ENCODE assay signal across 8 cellular contexts in the genomic region with DNA sequence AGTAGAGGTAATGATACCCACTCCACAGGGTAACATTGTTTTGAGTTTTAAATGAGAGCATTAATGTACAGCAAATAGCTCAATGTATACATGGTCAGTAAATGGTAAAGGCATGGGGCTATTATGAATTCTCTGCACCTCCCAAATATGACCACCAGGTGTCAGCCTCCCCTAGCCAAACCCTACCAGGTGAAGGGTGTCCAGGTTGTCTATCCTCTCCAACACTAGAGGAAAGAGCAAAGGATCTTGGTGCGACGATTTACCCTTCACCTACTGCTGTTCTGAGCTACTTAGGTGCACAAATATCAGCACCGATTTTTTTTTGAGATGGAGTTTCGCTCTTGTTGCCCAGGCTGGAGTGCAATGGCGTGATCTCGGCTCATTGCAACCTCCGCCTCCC. TPM values are rescaled to one million over a fixed set of nuclear protein-coding genes. Genes with fewer than 3 reads are reported as not detected.
DNase-seq lines count a peak whose midpoint lies in the region; ATAC-seq and FAIRE-seq lines count a peak whose summit lies in the region.

No MANE protein-coding gene starts in this region.

- H3K9me3 ChIP-seq in GM23248 (ENCODE audit: low read depth), result no peaks in the 10 kb centered on the region

- peak; percentile 68 for ATAC-seq in activated T-helper 17 cell treated with anti-CD3 and anti-CD28 coated beads, Interleukin-2, amount 50 U/mL, for 72 hours (replicated peaks)
- no peak for ATAC-seq in HG02970 (IDR thresholded peaks at IDR 0.05; ENCODE audit: low FRiP score, unreplicated experiment)

- no peaks in the 10 kb centered on the region for H3K9me3 Mint-ChIP-seq in activated T-helper 17 cell treated with anti-CD3 and anti-CD28 coated beads, Interleukin-2, amount 50 U/mL, for 72 hours

- peaks cover 4% of the 10 kb centered on the region; the same call in 1 of the 2 replicates for H3K4me1 ChIP-seq in GM23248 (ENCODE audit: insufficient read depth)

- H3K27me3 Mint-ChIP-seq in activated T-helper 17 cell treated with anti-CD3 and anti-CD28 coated beads, Interleukin-2, amount 50 U/mL, for 72 hours, result peaks cover 7% of the 10 kb centered on the region

- 57 to 59% methylated on average over 7 of the region's 7 CpGs for WGBS in GM23248 (ENCODE audit: low coverage in 1 of 2, low lambda C conversion rate in 2 of 2, missing lambda C conversion rate in 2 of 2), 2 experiments

- no peaks in the 10 kb centered on the region for H3K79me2 ChIP-seq in GM23248 (ENCODE audit: insufficient read depth)

- no peak overlapping the region for H3K9ac ChIP-seq in GM23248

- no peaks in the 10 kb centered on the region for H3K36me3 Mint-ChIP-seq in activated T-helper 17 cell treated with anti-CD3 and anti-CD28 coated beads, Interleukin-2, amount 50 U/mL, for 72 hours (ENCODE audit: low read depth)

- H2AFZ ChIP-seq in GM23248, result no peak overlapping the region

- no peaks in the 10 kb centered on the region for H3K36me3 ChIP-seq in GM23248 (ENCODE audit: low read depth)

- H3K4me3 Mint-ChIP-seq in activated T-helper 17 cell treated with anti-CD3 and anti-CD28 coated beads, Interleukin-2, amount 50 U/mL, for 72 hours, result no peak overlapping the region

- no peak overlapping the region for H3K4me3 ChIP-seq in GM23248

- no peaks in the 10 kb centered on the region for H3F3A ChIP-seq in GM23248 (ENCODE audit: insufficient read depth)

- H3K27me3 ChIP-seq in GM23248 (replicated peaks; ENCODE audit: insufficient read depth), result no peaks in the 10 kb centered on the region

- H3K4me2 ChIP-seq in GM23248 (ENCODE audit: unreplicated experiment), result no peak overlapping the region

- peak; percentile 57 for DNase-seq in ELR (ENCODE audit: low read depth)
- peak; percentile 49 for DNase-seq in GM23248
- DNase-seq in LHCN-M2 (ENCODE audit: low read depth), result peak; percentile 24
- peak; percentile 24 for DNase-seq in RCC 7860 (ENCODE audit: low spot score)
- DNase-seq in germinal center (ENCODE audit: low spot score), result peak; percentile 57
- peak; percentile 51 for DNase-seq in pons (ENCODE audit: low spot score)

- no peaks in the 10 kb centered on the region for H3K9me2 ChIP-seq in GM23248 (ENCODE audit: insufficient read depth)

- H3K4me1 Mint-ChIP-seq in activated T-helper 17 cell treated with anti-CD3 and anti-CD28 coated beads, Interleukin-2, amount 50 U/mL, for 72 hours, result no peaks in the 10 kb centered on the region

- no peak overlapping the region for H3K27ac ChIP-seq in GM23248

- no peaks in the 10 kb centered on the region for H4K20me1 ChIP-seq in GM23248 (ENCODE audit: insufficient read depth)

- no peak overlapping the region for H3K27ac Mint-ChIP-seq in activated T-helper 17 cell treated with anti-CD3 and anti-CD28 coated beads, Interleukin-2, amount 50 U/mL, for 72 hours

- FAIRE-seq in RCC 7860 (lab: Jason Lieb, UNC), result peak; percentile 56

- in situ Hi-C loops in GM23248 (cut with MboI), result no loop called here

RNA-seq across cellular contexts. Expression of gene XIAP, which starts 26.5 kb away (rescaled TPM):
- 19.7 and 40.6 TPM in 2 replicates for total RNA-seq in GM23248 (2014; rRNA removed; shearing (Covaris generic))
- 15.3 and 17.3 TPM in 2 replicates for polyA plus RNA-seq in GM23248 (2016; fragmentation: Nextera tagmentation; extraction: Ambion mirVana)
- total RNA-seq in LHCN-M2 (2014; rRNA removed), result 30.5 and 37.6 TPM in 2 replicates
- polyA plus RNA-seq in LHCN-M2 (2012), result 10.5 TPM
- 10 to 100 TPM; 27.0 to 33.4 TPM for total RNA-seq in activated T-helper 17 cell treated with anti-CD3 and anti-CD28 coated beads, Interleukin-2, amount 50 U/mL, for 72 hours
